In the genomic region with DNA sequence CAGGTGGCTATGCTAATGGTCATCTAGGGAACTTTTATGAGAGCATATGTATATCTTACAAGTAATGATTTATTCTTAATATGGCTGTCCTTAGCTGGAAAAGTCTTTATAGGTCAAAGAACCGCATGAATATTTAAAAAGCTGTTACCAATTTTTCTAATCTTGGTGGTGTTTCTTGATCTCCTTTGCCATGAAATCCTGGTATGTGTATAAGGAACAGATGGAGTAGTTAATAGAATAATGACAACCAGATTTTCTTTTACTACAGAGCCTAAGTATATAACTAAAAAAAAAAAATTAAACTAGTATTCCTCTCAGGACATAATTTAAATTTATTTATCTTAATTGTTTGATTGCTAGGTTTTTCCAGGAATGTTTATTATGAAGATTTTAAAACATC, we compare ENCODE assay signal across 16 cellular contexts.
DNase-seq lines count a peak whose midpoint lies in the region; ATAC-seq and TF ChIP-seq lines count a peak whose summit lies in the region.
"Had no signal": no experiment of that assay in that cellular context is flagged by ENCODE, and none has a peak within 500 bp of the region (broad histone marks: within the 10 kb centered on the region; RNA-seq: fewer than 3 reads in every experiment).

No MANE protein-coding gene starts in this region.

- no peak for ATAC-seq in SK-N-SH treated with all-trans-retinoic acid at 6 μM for 48 hours
- no peak for ATAC-seq in activated CD8-positive, alpha-beta T cell treated with anti-CD3 and anti-CD28 coated beads, Interleukin-2, amount 10 ng/mL, durations not matched to agents 7 days and 5 days
- ATAC-seq: HCT116, HepG2 had no signal

- 37% methylated on average over 1 of the region's 1 CpG for WGBS in SK-N-SH (ENCODE audit: low lambda C conversion rate)
- 0 to 97% (median 96%) methylated on average over 1 of the region's 1 CpG for WGBS in spleen, 5 donors

- H3K27ac Mint-ChIP-seq in mesothelial cell of epicardium = no peak overlapping the region
- no peak overlapping the region for H3K27ac Mint-ChIP-seq in activated CD8-positive, alpha-beta T cell treated with anti-CD3 and anti-CD28 coated beads, Interleukin-2, amount 10 ng/mL, durations not matched to agents 7 days and 5 days
- H3K27ac Mint-ChIP-seq: CD8-positive, alpha-beta memory T cell had no signal

- CTCF ChIA-PET in SK-N-SH (lab: Yijun Ruan, JAX) = no interaction called here
- CTCF ChIA-PET in activated CD8-positive, alpha-beta T cell treated with anti-CD3 and anti-CD28 coated beads, Interleukin-2, amount 10 ng/mL, durations not matched to agents 7 days and 5 days (lab: Charles Lee) = interaction anchor here (1.2 kb wide), 1 partner anchor 110 kb away, joined by 4 read pairs; a partner anchor contains a TSS

- intact Hi-C loops in spleen (cut with DNase I; ENCODE audit: low total_unique reads) = no loop called here

- H3K4me1 ChIP-seq in SK-N-SH (ENCODE audit: control insufficient read depth in 1 of 2, insufficient read depth in 2 of 2, low read depth in 1 of 2, low read length in 1 of 2) (no peaks in the 10 kb centered on the region; a peak in 2 of 4 replicates), spleen (peaks cover 4 to 38% (median 16%) of the 10 kb centered on the region in 6 donors)
- H3K4me1 ChIP-seq: Caco-2 had no signal

- TF ChIP-seq CTCF in SK-N-SH (IDR thresholded peaks at IDR 0.05) (no peak), SU-DHL-6 (IDR thresholded peaks at IDR 0.05; ENCODE audit: insufficient read depth, low read length, poor library complexity, severe bottlenecking) (no peak), spleen (IDR thresholded peaks at IDR 0.05 in 8 of 11, conservative IDR thresholded peaks at IDR 0.05 in 3 of 11) (no peak), mesothelial cell of epicardium (IDR thresholded peaks at IDR 0.05; ENCODE audit: unreplicated experiment) (no peak)

- H3K27me3 ChIP-seq in SK-N-SH (ENCODE audit: insufficient read depth) (no peaks in the 10 kb centered on the region), SU-DHL-6 (ENCODE audit: low read length) (no peaks in the 10 kb centered on the region), spleen (replicated peaks in 1 of 7) (no peaks in the 10 kb centered on the region)
- H3K27me3 ChIP-seq: BLaER1 had no signal

- no peak overlapping the region for H3K9ac ChIP-seq in SK-N-SH
- H3K9ac ChIP-seq in SU-DHL-6 (ENCODE audit: low read length) = peak overlapping the region; percentile 71; the same call in 1 of the 2 replicates
- H3K9ac ChIP-seq: BLaER1, GM23248 had no signal

- no peak for TF ChIP-seq EP300 in SK-N-SH (IDR thresholded peaks at IDR 0.05; ENCODE audit: borderline replicate concordance in 1 of 2, low read depth in 1 of 2, low read length in 1 of 2)

- H3K27ac ChIP-seq in SK-N-SH (ENCODE audit: low read depth in 2 of 2, low read length in 1 of 2) = no peak overlapping the region
- H3K27ac ChIP-seq in SU-DHL-6 (ENCODE audit: low read depth, low read length) = peak overlapping the region; percentile 98
- H3K27ac ChIP-seq in spleen = peak overlapping the region in 7 of 8 donors; percentile 53 to 86 (median 77)
- H3K27ac ChIP-seq: 22Rv1, BLaER1, GM23248 had no signal

- TF ChIP-seq POLR2A in spleen (IDR thresholded peaks at IDR 0.05) = no peak

- H3K9me3 Mint-ChIP-seq in mesothelial cell of epicardium = no peaks in the 10 kb centered on the region
- no peaks in the 10 kb centered on the region for H3K9me3 Mint-ChIP-seq in activated CD8-positive, alpha-beta T cell treated with anti-CD3 and anti-CD28 coated beads, Interleukin-2, amount 10 ng/mL, durations not matched to agents 7 days and 5 days (ENCODE audit: insufficient read depth)
- H3K9me3 Mint-ChIP-seq: CD8-positive, alpha-beta memory T cell had no signal

- no peak for DNase-seq in SK-N-SH
- DNase-seq in fibroblast of gingiva (ENCODE audit: low read depth) = peak; percentile 54
- no peak for DNase-seq in spleen
- DNase-seq in anterior cingulate cortex (lab: John Stamatoyannopoulos, UW) = no peak
- DNase-seq in mesothelial cell of epicardium (ENCODE audit: low spot score in 2 of 2, unreplicated experiment in 2 of 2) = no peak
- no peak for DNase-seq in activated CD8-positive, alpha-beta T cell treated with anti-CD3 and anti-CD28 coated beads, Interleukin-2, amount 10 ng/mL, durations not matched to agents 7 days and 5 days
- DNase-seq: Caco-2; CD8-positive, alpha-beta memory T cell; DND-41; GM23248 had no signal

- peaks cover 6% of the 10 kb centered on the region for H3K36me3 Mint-ChIP-seq in mesothelial cell of epicardium
- H3K36me3 Mint-ChIP-seq in activated CD8-positive, alpha-beta T cell treated with anti-CD3 and anti-CD28 coated beads, Interleukin-2, amount 10 ng/mL, durations not matched to agents 7 days and 5 days (ENCODE audit: low read depth) = peaks cover 18% of the 10 kb centered on the region

- H3K9me2 ChIP-seq in SK-N-SH (no peaks in the 10 kb centered on the region), SU-DHL-6 (replicated peaks; ENCODE audit: insufficient read depth, low read length) (no peaks in the 10 kb centered on the region)

- H3K9me3 ChIP-seq in SK-N-SH = no peaks in the 10 kb centered on the region
- no peaks in the 10 kb centered on the region for H3K9me3 ChIP-seq in SU-DHL-6 (ENCODE audit: insufficient read depth, low read length)
- H3K9me3 ChIP-seq in spleen = no peaks in the 10 kb centered on the region
- H3K9me3 ChIP-seq: BLaER1, Caco-2 had no signal

- H2AFZ ChIP-seq in SK-N-SH (ENCODE audit: low read depth) (no peak overlapping the region), SU-DHL-6 (ENCODE audit: low read depth, low read length, severe bottlenecking) (no peak overlapping the region)
- H2AFZ ChIP-seq: GM23248 had no signal

- POLR2A ChIA-PET in SK-N-SH (lab: Yijun Ruan, JAX) = no interaction called here
- POLR2A ChIA-PET in activated CD8-positive, alpha-beta T cell treated with anti-CD3 and anti-CD28 coated beads, Interleukin-2, amount 10 ng/mL, durations not matched to agents 7 days and 5 days (lab: Charles Lee) = interaction anchor here (0.7 kb wide), 1 partner anchor 74 kb away, joined by 4 read pairs; a partner anchor contains a TSS

- H3K4me3 Mint-ChIP-seq in mesothelial cell of epicardium = no peak overlapping the region
- H3K4me3 Mint-ChIP-seq in activated CD8-positive, alpha-beta T cell treated with anti-CD3 and anti-CD28 coated beads, Interleukin-2, amount 10 ng/mL, durations not matched to agents 7 days and 5 days = no peak overlapping the region
- H3K4me3 Mint-ChIP-seq: CD8-positive, alpha-beta memory T cell had no signal

- H3F3A ChIP-seq in SK-N-SH (replicated peaks; ENCODE audit: insufficient read depth) (no peaks in the 10 kb centered on the region), SU-DHL-6 (ENCODE audit: insufficient read depth) (peaks cover 68% of the 10 kb centered on the region)

- no peaks in the 10 kb centered on the region for H3K79me2 ChIP-seq in SK-N-SH (ENCODE audit: insufficient read depth)
- peaks cover 39% of the 10 kb centered on the region; the same call in 1 of the 2 replicates for H3K79me2 ChIP-seq in SU-DHL-6 (ENCODE audit: insufficient read depth, low read length)

- TF ChIP-seq RAD21 in SK-N-SH (IDR thresholded peaks at IDR 0.05; ENCODE audit: low read length) = no peak

- no peaks in the 10 kb centered on the region for H3K27me3 Mint-ChIP-seq in mesothelial cell of epicardium (ENCODE audit: low read depth)
- no peaks in the 10 kb centered on the region for H3K27me3 Mint-ChIP-seq in activated CD8-positive, alpha-beta T cell treated with anti-CD3 and anti-CD28 coated beads, Interleukin-2, amount 10 ng/mL, durations not matched to agents 7 days and 5 days (ENCODE audit: low read depth)
- H3K27me3 Mint-ChIP-seq: CD8-positive, alpha-beta memory T cell had no signal

- H4K20me1 ChIP-seq in SK-N-SH (ENCODE audit: insufficient read depth) = no peaks in the 10 kb centered on the region
- H4K20me1 ChIP-seq in SU-DHL-6 (ENCODE audit: low read depth, low read length) = no peaks in the 10 kb centered on the region
- H4K20me1 ChIP-seq: BLaER1 had no signal

- no peak overlapping the region for H3K4me2 ChIP-seq in SK-N-SH
- H3K4me2 ChIP-seq in SU-DHL-6 (ENCODE audit: low read depth, low read length, poor library complexity, severe bottlenecking) = peak overlapping the region; percentile 94
- H3K4me2 ChIP-seq: BLaER1 had no signal

- peaks cover 3 to 11% of the 10 kb centered on the region in 2 experiments for H3K36me3 ChIP-seq in SK-N-SH (replicated peaks in 1 of 2; ENCODE audit: control insufficient read depth in 1 of 2, insufficient read depth in 2 of 2, low read length in 1 of 2)
- H3K36me3 ChIP-seq in SU-DHL-6 (ENCODE audit: low read length) = peaks cover 22% of the 10 kb centered on the region
- H3K36me3 ChIP-seq in spleen = peaks cover 0 to 36% (median 0%) of the 10 kb centered on the region in 6 donors

- H3K4me3 ChIP-seq in SK-N-SH (ENCODE audit: low read depth in 2 of 2, low read length in 1 of 2) (no peak overlapping the region), SU-DHL-6 (ENCODE audit: insufficient read depth, low read length, poor library complexity, severe bottlenecking) (no peak overlapping the region), spleen (no peak overlapping the region)
- H3K4me3 ChIP-seq: BLaER1, GM23248 had no signal

- H3K4me1 Mint-ChIP-seq in mesothelial cell of epicardium = no peaks in the 10 kb centered on the region
- H3K4me1 Mint-ChIP-seq in activated CD8-positive, alpha-beta T cell treated with anti-CD3 and anti-CD28 coated beads, Interleukin-2, amount 10 ng/mL, durations not matched to agents 7 days and 5 days (ENCODE audit: low read depth) = peaks cover 21% of the 10 kb centered on the region

TF ChIP-seq in SK-N-SH, 30 proteins besides CTCF, POLR2A, EP300 and RAD21 (continues in another document):
- TF ChIP-seq TCF12 (IDR thresholded peaks at IDR 0.05) (no peak), RCOR1 (IDR thresholded peaks at IDR 0.05; ENCODE audit: low read length) (no peak), EZH2phosphoT487 (IDR thresholded peaks at IDR 0.05; ENCODE audit: borderline replicate concordance, low read depth) (no peak), GATA2 (CRISPR knock-in tag; IDR thresholded peaks at IDR 0.05) (no peak)
- TF ChIP-seq, protein P1, sequence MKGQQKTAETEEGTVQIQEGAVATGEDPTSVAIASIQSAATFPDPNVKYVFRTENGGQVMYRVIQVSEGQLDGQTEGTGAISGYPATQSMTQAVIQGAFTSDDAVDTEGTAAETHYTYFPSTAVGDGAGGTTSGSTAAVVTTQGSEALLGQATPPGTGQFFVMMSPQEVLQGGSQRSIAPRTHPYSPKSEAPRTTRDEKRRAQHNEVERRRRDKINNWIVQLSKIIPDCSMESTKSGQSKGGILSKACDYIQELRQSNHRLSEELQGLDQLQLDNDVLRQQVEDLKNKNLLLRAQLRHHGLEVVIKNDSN (IDR thresholded peaks at IDR 0.05; ENCODE audit: borderline replicate concordance, low read depth) = no peak
- TF ChIP-seq, protein P2, sequence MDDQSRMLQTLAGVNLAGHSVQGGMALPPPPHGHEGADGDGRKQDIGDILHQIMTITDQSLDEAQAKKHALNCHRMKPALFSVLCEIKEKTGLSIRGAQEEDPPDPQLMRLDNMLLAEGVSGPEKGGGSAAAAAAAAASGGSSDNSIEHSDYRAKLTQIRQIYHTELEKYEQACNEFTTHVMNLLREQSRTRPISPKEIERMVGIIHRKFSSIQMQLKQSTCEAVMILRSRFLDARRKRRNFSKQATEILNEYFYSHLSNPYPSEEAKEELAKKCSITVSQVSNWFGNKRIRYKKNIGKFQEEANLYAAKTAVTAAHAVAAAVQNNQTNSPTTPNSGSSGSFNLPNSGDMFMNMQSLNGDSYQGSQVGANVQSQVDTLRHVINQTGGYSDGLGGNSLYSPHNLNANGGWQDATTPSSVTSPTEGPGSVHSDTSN (IDR thresholded peaks at IDR 0.05) = no peak

Comparison
In these comparisons a context has a peak if more than half of its experiments do, and no peak if none do; other contexts are left out.
1. H3K27ac ChIP-seq: peak in SU-DHL-6 (single experiment) and spleen (7 of 8); none in SK-N-SH (0 of 2).